In the genomic region with DNA sequence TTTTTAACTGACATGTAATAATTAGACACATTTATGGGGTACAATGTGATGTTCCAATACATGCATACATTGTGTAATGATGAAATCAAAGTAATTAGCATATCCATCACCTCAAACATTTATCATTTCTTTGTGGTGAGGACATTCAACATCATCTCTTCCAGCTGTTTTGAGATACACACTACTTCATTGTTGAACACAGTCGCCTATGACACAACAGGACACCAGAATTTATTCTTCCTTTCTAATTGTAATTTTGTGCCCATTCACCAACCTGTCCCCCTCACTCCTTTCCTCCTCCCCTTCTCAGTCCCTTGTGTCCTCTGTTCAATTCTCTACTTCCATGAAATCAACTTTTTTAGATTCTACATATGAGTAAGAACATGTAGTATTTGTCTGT, we compare ENCODE assay signal across 19 cellular contexts.
DNase-seq lines count a peak whose midpoint lies in the region; ATAC-seq, FAIRE-seq and TF ChIP-seq lines count a peak whose summit lies in the region.
"Had no signal": no experiment of that assay in that cellular context is flagged by ENCODE, and none has a peak within 500 bp of the region (broad histone marks: within the 10 kb centered on the region; RNA-seq: fewer than 3 reads in every experiment).

No MANE protein-coding gene starts in this region.

- in situ Hi-C loops in HepG2 (cut with HindIII; ENCODE audit: extremely low pct_ligation_motif_present, low pct_unique_long_range_greater_than_20kb), result no loop called here

- no peak for TF ChIP-seq EP300 in HepG2 (IDR thresholded peaks at IDR 0.05; ENCODE audit: low read depth in 2 of 2, low read length in 2 of 2)
- TF ChIP-seq EP300 in HepG2 (CRISPR knock-in tag; IDR thresholded peaks at IDR 0.05; ENCODE audit: borderline replicate concordance), result no peak

- H3K9me3 ChIP-seq in HepG2 (ENCODE audit: low read length) (peaks cover 7% of the 10 kb centered on the region), right lobe of liver (no peaks in the 10 kb centered on the region), astrocyte (ENCODE audit: insufficient read depth, low read depth, low read length) (no peaks in the 10 kb centered on the region)

- H3K4me3 Mint-ChIP-seq in astrocyte (ENCODE audit: unreplicated experiment), result no peak overlapping the region
- H3K4me3 Mint-ChIP-seq: CD4-positive, alpha-beta memory T cell had no signal

- no peaks in the 10 kb centered on the region for H3K36me3 ChIP-seq in HepG2 (replicated peaks in 1 of 2; ENCODE audit: control insufficient read depth in 1 of 2, insufficient read depth in 2 of 2, low read length in 2 of 2)
- no peaks in the 10 kb centered on the region for H3K36me3 ChIP-seq in right lobe of liver
- no peaks in the 10 kb centered on the region for H3K36me3 ChIP-seq in astrocyte (ENCODE audit: insufficient read depth, low read length)

- CTCF ChIA-PET in HepG2 (lab: Yijun Ruan, JAX; ENCODE audit: low intra/inter-chr PET ratio, low total read pairs), result no interaction called here

- BruUV-seq in HepG2 (replicated peaks; lab: Mats Ljungman, UMichigan), result no TSS peak

- H3K79me2 ChIP-seq in HepG2 (ENCODE audit: insufficient read depth, low read length) (no peaks in the 10 kb centered on the region), astrocyte (ENCODE audit: insufficient read depth, low read length) (no peaks in the 10 kb centered on the region)

- no peak for DNase-seq in HepG2 (ENCODE audit: low spot score)
- no peak for DNase-seq in right lobe of liver
- DNase-seq in MV-4-11 (lab: John Stamatoyannopoulos, UW), result peak; percentile 11
- DNase-seq in astrocyte (ENCODE audit: low read depth), result no peak
- DNase-seq: C1 segment of cervical spinal cord; Calu3; CD4-positive, alpha-beta memory T cell; COR-L47; DMS53; DMS79 treated with DMSO at 0.1 percent for 48 hours; GF-D8; GM23248; H7; HCEC 1CT had no signal

- no peak for ATAC-seq in HepG2
- no peak for ATAC-seq in right lobe of liver
- no peak for ATAC-seq in HG03354 (IDR thresholded peaks at IDR 0.05; ENCODE audit: poor library complexity, severe bottlenecking, unreplicated experiment)
- no peak for ATAC-seq in HG03571 (IDR thresholded peaks at IDR 0.05; ENCODE audit: unreplicated experiment)
- ATAC-seq in HG02623 (IDR thresholded peaks at IDR 0.05; ENCODE audit: unreplicated experiment), result no peak

- H3K27me3 ChIP-seq in HepG2 (ENCODE audit: control insufficient read depth in 1 of 2, insufficient read depth in 2 of 2, low read length in 2 of 2) (no peaks in the 10 kb centered on the region), right lobe of liver (no peaks in the 10 kb centered on the region), astrocyte (ENCODE audit: insufficient read depth, low read length) (no peaks in the 10 kb centered on the region)

- POLR2A ChIA-PET in HepG2 (lab: Yijun Ruan, JAX), result no interaction called here

- TF ChIP-seq POLR2A in HepG2 (IDR thresholded peaks at IDR 0.05; ENCODE audit: insufficient read depth in 1 of 2, low read depth in 2 of 2, low read length in 2 of 2) (no peak), right lobe of liver (IDR thresholded peaks at IDR 0.05) (no peak)

- TF ChIP-seq CTCF in HepG2 (CRISPR knock-in tag; IDR thresholded peaks at IDR 0.05) (no peak), right lobe of liver (IDR thresholded peaks at IDR 0.05) (no peak), astrocyte (IDR thresholded peaks at IDR 0.05; ENCODE audit: insufficient read depth, low read depth, low read length) (no peak)

- H3K9me3 Mint-ChIP-seq in astrocyte (ENCODE audit: unreplicated experiment), result peaks cover 2% of the 10 kb centered on the region

- FAIRE-seq in HepG2 (lab: Jason Lieb, UNC) (no peak), astrocyte (lab: Jason Lieb, UNC) (peak; percentile 68)
- FAIRE-seq: GM12892, H1 had no signal

- no peaks in the 10 kb centered on the region for H3K4me1 ChIP-seq in HepG2 (ENCODE audit: insufficient read depth, low read length)
- no peaks in the 10 kb centered on the region for H3K4me1 ChIP-seq in right lobe of liver
- peaks cover 5% of the 10 kb centered on the region for H3K4me1 ChIP-seq in astrocyte (ENCODE audit: insufficient read depth, low read length)

- TF ChIP-seq RAD21 in HepG2 (CRISPR knock-in tag; IDR thresholded peaks at IDR 0.05), result no peak

- H3K27ac ChIP-seq in HepG2 (ENCODE audit: extremely low read length, insufficient read depth, low read length) (no peak overlapping the region), right lobe of liver (no peak overlapping the region), astrocyte (ENCODE audit: low read depth, low read length) (no peak overlapping the region)
- H3K27ac ChIP-seq: GM23248 had no signal

- H3K4me2 ChIP-seq in HepG2 (ENCODE audit: low read depth, low read length) (no peak overlapping the region), astrocyte (ENCODE audit: low read length) (no peak overlapping the region)

- no peak overlapping the region for H3K9ac ChIP-seq in HepG2 (ENCODE audit: insufficient read depth, low read depth, low read length)
- H3K9ac ChIP-seq in astrocyte (ENCODE audit: low read length), result no peak overlapping the region
- H3K9ac ChIP-seq: GM23248 had no signal

- WGBS in HepG2 (ENCODE audit: low lambda C conversion rate), result 48% methylated on average over 1 of the region's 1 CpG
- 100% methylated on average over 1 of the region's 1 CpG for WGBS in right lobe of liver (ENCODE audit: insufficient coverage, low coverage, low lambda C conversion rate, missing lambda C conversion rate)

- intact Hi-C loops in HepG2 (cut with micrococcal nuclease; ENCODE audit: unreplicated experiment), result no loop called here
- intact Hi-C loops in right lobe of liver (cut with DNase I), result no loop called here

- H3K4me3 ChIP-seq in HepG2 (replicated peaks in 1 of 3; ENCODE audit: insufficient read depth in 1 of 3, low read depth in 2 of 3, low read length in 3 of 3) (no peak overlapping the region), right lobe of liver (no peak overlapping the region), astrocyte (ENCODE audit: insufficient read depth, low read depth, low read length) (no peak overlapping the region)
- H3K4me3 ChIP-seq: GM23248 had no signal

- H2AFZ ChIP-seq in HepG2 (ENCODE audit: low read length), result no peak overlapping the region
- H2AFZ ChIP-seq in astrocyte (ENCODE audit: low read depth, low read length), result no peak overlapping the region
- H2AFZ ChIP-seq: GM23248 had no signal

- H4K20me1 ChIP-seq in HepG2 (ENCODE audit: insufficient read depth, low read length) (no peaks in the 10 kb centered on the region), astrocyte (ENCODE audit: insufficient read depth, low read length) (no peaks in the 10 kb centered on the region)

- H3K4me1 Mint-ChIP-seq in astrocyte (ENCODE audit: low read depth, unreplicated experiment), result peaks cover 5% of the 10 kb centered on the region

- no peaks in the 10 kb centered on the region for H3K36me3 Mint-ChIP-seq in astrocyte (ENCODE audit: low read depth, unreplicated experiment)
- H3K36me3 Mint-ChIP-seq: CD4-positive, alpha-beta memory T cell had no signal

- no peaks in the 10 kb centered on the region for H3K27me3 Mint-ChIP-seq in astrocyte (ENCODE audit: low read depth, unreplicated experiment)
- H3K27me3 Mint-ChIP-seq: CD4-positive, alpha-beta memory T cell had no signal

- H3K27ac Mint-ChIP-seq in astrocyte (ENCODE audit: unreplicated experiment), result no peak overlapping the region

TF ChIP-seq in HepG2, 621 proteins besides CTCF, POLR2A, EP300 and RAD21:
- TF ChIP-seq ATF7 (IDR thresholded peaks at IDR 0.05) (peak; percentile 8; the same call in 1 of the 2 replicates), ATF7 (CRISPR knock-in tag; IDR thresholded peaks at IDR 0.05) (no peak), CEBPB (IDR thresholded peaks at IDR 0.05; ENCODE audit: borderline replicate concordance, low read depth, low read length) (peak; percentile 60; the same call in 1 of the 2 replicates), PATZ1 (CRISPR knock-in tag; IDR thresholded peaks at IDR 0.05) (no peak)
